8 cellular contexts compared by ENCODE assay signal in genomic region chr11:95790933-95791247, GRCh38. TPM values are rescaled to one million over a fixed set of nuclear protein-coding genes. Genes with fewer than 3 reads are reported as not detected.
A peak's percentile ranks its signal among the peaks of the same experiment; 100 is the strongest.
DNase-seq lines count a peak whose midpoint lies in the region; ATAC-seq and TF ChIP-seq lines count a peak whose summit lies in the region.

No MANE protein-coding gene starts in this region.

- H2BK120ac ChIP-seq in IMR-90 (ENCODE audit: low read depth, low read length) (no peak overlapping the region), neuronal stem cell (ENCODE audit: low read depth, low read length) (no peak overlapping the region)

- H3K23ac ChIP-seq in IMR-90 (ENCODE audit: low read depth, low read length) (peak overlapping the region; percentile 32; the same call in 1 of the 2 replicates), neuronal stem cell (ENCODE audit: low read depth, low read length, poor library complexity) (peak overlapping the region; percentile 61)

- H3K18ac ChIP-seq in IMR-90 (ENCODE audit: low read depth, low read length) (no peak overlapping the region), neuronal stem cell (ENCODE audit: low read length) (peak overlapping the region; percentile 96)

- H2BK20ac ChIP-seq in IMR-90 (ENCODE audit: low read depth, low read length), result no peak overlapping the region

- H2BK5ac ChIP-seq in IMR-90 (ENCODE audit: low read depth, low read length, poor library complexity, severe bottlenecking) (peak overlapping the region; percentile 80), neuronal stem cell (ENCODE audit: low read length) (peak overlapping the region; percentile 95)

- DNase-seq in GM12865 (ENCODE audit: low read depth) (peak; percentile 81), IMR-90 (peak; percentile 64), Panc1 (ENCODE audit: low read depth, low spot score) (no peak), neuronal stem cell (ENCODE audit: low spot score) (peak; percentile 44), superior temporal gyrus (ENCODE audit: extremely low spot score) (peak; percentile 49)
- peak; percentile 51 for DNase-seq in activated naive CD4-positive, alpha-beta T cell treated with Interleukin-2 at 50 U/mL for 16 hours

- H3K9ac ChIP-seq in IMR-90 (ENCODE audit: low read depth, low read length) (peak overlapping the region; percentile 74), neuronal stem cell (ENCODE audit: low read depth, low read length, poor library complexity) (peak overlapping the region; percentile 89)

- in situ Hi-C loops in IMR-90 (cut with MboI; ENCODE audit: low sequenced_read_pairs) (no loop called here), Panc1 (cut with HindIII; ENCODE audit: low pct_unique_long_range_greater_than_20kb, low sequenced_read_pairs) (no loop called here)

- H3K79me1 ChIP-seq in IMR-90 (ENCODE audit: low read depth in 1 of 2, low read length in 2 of 2) (peaks cover 14 to 51% of the 10 kb centered on the region in 2 experiments), neuronal stem cell (ENCODE audit: low read depth, low read length) (peaks cover 5% of the 10 kb centered on the region)

- H3K14ac ChIP-seq in IMR-90 (replicated peaks; ENCODE audit: low read depth, low read length), result peak overlapping the region; percentile 0; the same call in 1 of the 2 replicates
- peak overlapping the region; percentile 87 for H3K14ac ChIP-seq in neuronal stem cell (ENCODE audit: low read length)

- H2BK12ac ChIP-seq in neuronal stem cell (ENCODE audit: low read length), result no peak overlapping the region

- peak overlapping the region; percentile 89 for H2AK9ac ChIP-seq in IMR-90 (replicated peaks; ENCODE audit: low read depth, low read length, poor library complexity)

- intact Hi-C loops in IMR-90 (cut with micrococcal nuclease) (loop anchor here (1.0 to 5.0 kb wide), 5 partner anchors 42 to 602 kb away; partner anchors contain the start of genes MAML2 and MTMR2), Panc1 (cut with micrococcal nuclease; ENCODE audit: unreplicated experiment) (loop anchor here (5.0 kb wide), 1 partner anchor 636 kb away; no protein-coding TSS in a partner anchor)

- 0 out of 2 replicates have a peak overlapping the region, but pooled peaks have one; percentile 4 for H4K91ac ChIP-seq in IMR-90 (ENCODE audit: insufficient read depth, low read depth, low read length)
- peak overlapping the region; percentile 90 for H4K91ac ChIP-seq in neuronal stem cell (ENCODE audit: low read depth, low read length, poor library complexity)

- TF ChIP-seq EP300 in gastroesophageal sphincter (IDR thresholded peaks at IDR 0.05), result no peak

- H4K20me1 ChIP-seq in IMR-90 (ENCODE audit: insufficient read depth, low read length), result no peaks in the 10 kb centered on the region; the same call in 1 of the 2 replicates

- H3K9me3 ChIP-seq in IMR-90 (ENCODE audit: control insufficient read depth, insufficient read depth, low read length) (no peaks in the 10 kb centered on the region), Panc1 (ENCODE audit: control insufficient read depth, insufficient read depth, low read depth, low read length) (no peaks in the 10 kb centered on the region), gastroesophageal sphincter (no peaks in the 10 kb centered on the region), neuronal stem cell (replicated peaks in 1 of 2; ENCODE audit: control insufficient read depth in 2 of 2, insufficient read depth in 1 of 2, low read depth in 1 of 2, low read length in 2 of 2) (no peaks in the 10 kb centered on the region)

- H3K9me1 ChIP-seq in IMR-90 (ENCODE audit: insufficient read depth, low read length), result 0 out of 2 replicates have a peak, but pooled peaks cover 2% of the 10 kb centered on the region

- no peaks in the 10 kb centered on the region for H3K4me1 ChIP-seq in IMR-90 (ENCODE audit: control insufficient read depth, insufficient read depth, low read length)
- H3K4me1 ChIP-seq in Panc1 (ENCODE audit: control insufficient read depth, insufficient read depth, low read length), result peaks cover 27% of the 10 kb centered on the region
- H3K4me1 ChIP-seq in gastroesophageal sphincter, result peaks cover 0 to 41% (median 8%) of the 10 kb centered on the region in 3 donors
- H3K4me1 ChIP-seq in neuronal stem cell (ENCODE audit: control insufficient read depth in 2 of 2, insufficient read depth in 1 of 2, low read depth in 1 of 2, low read length in 2 of 2), result peaks cover 0 to 7% of the 10 kb centered on the region in 2 donors

- H3K4me3 ChIP-seq in GM12865 (ENCODE audit: low read depth, low read length) (peak overlapping the region; percentile 88), IMR-90 (ENCODE audit: insufficient read depth, low read depth, low read length) (peak overlapping the region; percentile 78), Panc1 (ENCODE audit: low read depth in 2 of 2, low read length in 2 of 2) (peak overlapping the region; percentile 90 to 99), gastroesophageal sphincter (peak overlapping the region; percentile 48 to 90), neuronal stem cell (ENCODE audit: low read length in 2 of 2) (peak overlapping the region; percentile 73 to 93)

- H4K5ac ChIP-seq in IMR-90 (ENCODE audit: low read depth, low read length), result peak overlapping the region; percentile 9

- peak overlapping the region; percentile 31 to 76; a peak in 3 of 4 replicates for H4K8ac ChIP-seq in IMR-90 (ENCODE audit: low read depth in 2 of 2, low read length in 2 of 2)
- H4K8ac ChIP-seq in neuronal stem cell (ENCODE audit: low read depth, low read length), result no peak overlapping the region

- BruUV-seq in IMR-90 (replicated peaks; lab: Mats Ljungman, UMichigan) (no TSS peak), Panc1 (replicated peaks; lab: Mats Ljungman, UMichigan) (no TSS peak)

- H3K27me3 ChIP-seq in IMR-90 (ENCODE audit: control insufficient read depth, insufficient read depth, low read length) (no peaks in the 10 kb centered on the region), Panc1 (ENCODE audit: control insufficient read depth, insufficient read depth, low read length) (no peaks in the 10 kb centered on the region), gastroesophageal sphincter (no peaks in the 10 kb centered on the region), neuronal stem cell (ENCODE audit: control insufficient read depth in 3 of 3, insufficient read depth in 3 of 3, low read depth in 1 of 3, low read length in 3 of 3) (no peaks in the 10 kb centered on the region)

- dilution Hi-C loops in IMR-90 (cut with HindIII; ENCODE audit: low sequenced_read_pairs, unreplicated experiment), result no loop called here

- H2BK15ac ChIP-seq in IMR-90 (ENCODE audit: low read depth, low read length) (no peak overlapping the region; the same call in 2 of the 3 replicates), neuronal stem cell (ENCODE audit: low read length) (no peak overlapping the region)

- H2AK5ac ChIP-seq in IMR-90 (ENCODE audit: low read depth, low read length), result peak overlapping the region; percentile 11; the same call in 1 of the 2 replicates
- H2AK5ac ChIP-seq in neuronal stem cell (ENCODE audit: low read depth, low read length), result peak overlapping the region; percentile 83

- H3K56ac ChIP-seq in IMR-90 (ENCODE audit: extremely low read depth, insufficient read depth, low read length), result peak overlapping the region; percentile 27

- peaks cover 1% of the 10 kb centered on the region; the same call in 1 of the 2 replicates for H3K36me3 ChIP-seq in IMR-90 (ENCODE audit: control insufficient read depth, insufficient read depth, low read length)
- peaks cover 22% of the 10 kb centered on the region for H3K36me3 ChIP-seq in Panc1 (ENCODE audit: control insufficient read depth, insufficient read depth, low read length)
- H3K36me3 ChIP-seq in gastroesophageal sphincter, result peaks cover 0 to 17% of the 10 kb centered on the region in 2 donors
- peaks cover 0 to 59% of the 10 kb centered on the region in 2 donors for H3K36me3 ChIP-seq in neuronal stem cell (replicated peaks in 1 of 2; ENCODE audit: control insufficient read depth in 2 of 2, insufficient read depth in 2 of 2, low read length in 2 of 2)

- POLR2A ChIA-PET in IMR-90 (lab: Charles Lee; ENCODE audit: unreplicated experiment) (no interaction called here), Panc1 (lab: Charles Lee) (interaction anchor here (0.5 to 0.9 kb wide), 2 partner anchors 216 to 310 kb away, joined by 3 read pairs; no protein-coding TSS in a partner anchor)

- 0% methylated on average over 4 of the region's 16 CpGs; no CpG with 5 or more reads in 1 of the 2 experiments for WGBS in IMR-90 (ENCODE audit: extremely low coverage in 2 of 2, insufficient read length in 1 of 2), 2 experiments
- WGBS in gastroesophageal sphincter (ENCODE audit: low coverage in 1 of 2), 2 donors, result 0% methylated on average over 5 of the region's 16 CpGs; no CpG with 5 or more reads in 1 of the 2 donors
- WGBS in neuronal stem cell (ENCODE audit: extremely low coverage in 2 of 2, insufficient read length in 2 of 2, insufficient replicate concordance in 1 of 2), 2 donors, result no CpG with 5 or more reads among the region's 16 CpGs

- no peak for TF ChIP-seq RAD21 in IMR-90 (IDR thresholded peaks at IDR 0.05; ENCODE audit: low read length)

- peak overlapping the region; percentile 58 for H3K4ac ChIP-seq in IMR-90 (ENCODE audit: low read depth, low read length)
- peak overlapping the region; percentile 31 for H3K4ac ChIP-seq in neuronal stem cell (ENCODE audit: low read length)

- no peak for TF ChIP-seq CTCF in GM12865 (IDR thresholded peaks at IDR 0.05; ENCODE audit: insufficient read depth, low read depth, low read length, missing control alignments)
- no peak for TF ChIP-seq CTCF in IMR-90 (conservative IDR thresholded peaks at IDR 0.05; ENCODE audit: low read depth, low read length)
- TF ChIP-seq CTCF in Panc1 (IDR thresholded peaks at IDR 0.05), result no peak
- TF ChIP-seq CTCF in gastroesophageal sphincter (IDR thresholded peaks at IDR 0.05), result no peak

- H3K4me2 ChIP-seq in IMR-90 (ENCODE audit: low read depth, low read length) (peak overlapping the region; percentile 91), neuronal stem cell (ENCODE audit: insufficient read depth, low read length, poor library complexity, severe bottlenecking) (peak overlapping the region; percentile 67)

- TF ChIP-seq POLR2A in IMR-90 (IDR thresholded peaks at IDR 0.05; ENCODE audit: low read depth, low read length) (no peak), gastroesophageal sphincter (IDR thresholded peaks at IDR 0.05) (no peak)

- ATAC-seq in IMR-90 (ENCODE audit: low read depth), result no peak
- ATAC-seq in Panc1, result no peak
- ATAC-seq in gastroesophageal sphincter, result peak; percentile 3
- ATAC-seq in HG03097 (IDR thresholded peaks at IDR 0.05; ENCODE audit: low FRiP score, unreplicated experiment), result no peak

- H3K27ac ChIP-seq in IMR-90 (ENCODE audit: insufficient read depth, low read length) (peak overlapping the region; percentile 85), Panc1 (ENCODE audit: low read length) (peak overlapping the region; percentile 97), gastroesophageal sphincter (peak overlapping the region; percentile 89 to 100 (median 99)), neuronal stem cell (replicated peaks; ENCODE audit: low read length) (peak overlapping the region; percentile 87)

- H2AFZ ChIP-seq in IMR-90 (replicated peaks; ENCODE audit: low read length, poor library complexity) (peak overlapping the region; percentile 95), neuronal stem cell (ENCODE audit: low read length) (peak overlapping the region; percentile 89)

- CTCF ChIA-PET in IMR-90 (lab: Yijun Ruan, JAX), result interaction anchor here (1.0 to 1.6 kb wide), 2 partner anchors 45 to 552 kb away, joined by 3 to 4 read pairs; partner anchors contain the start of gene MAML2
- CTCF ChIA-PET in Panc1 (lab: Charles Lee), result interaction anchor here (0.9 kb wide), 1 partner anchor 636 kb away, joined by 3 read pairs; no protein-coding TSS in a partner anchor

RNA-seq across cellular contexts. Expression of gene CEP57, which starts 0.6 kb away (rescaled TPM):
- total RNA-seq in IMR-90 (2012; rRNA removed), result 30.5 and 38.0 TPM in 2 replicates
- polyA plus RNA-seq in IMR-90 (2012; rRNA removed), result 12.4 and 14.5 TPM in 2 replicates
- 5.0 and 8.5 TPM in 2 replicates for polyA plus RNA-seq in IMR-90 (2012; cell fraction: cytosol; rRNA removed)
- polyA plus RNA-seq in IMR-90 (2012; cell fraction: nucleus; rRNA removed; ENCODE audit: low replicate concordance), result 11.7 and 29.8 TPM in 2 replicates
- 50.3 TPM for total RNA-seq in Panc1 (2021; ENCODE audit: unreplicated experiment)
- polyA plus RNA-seq in Panc1 (2012; ENCODE audit: insufficient read length), result 18.7 TPM
- 10 to 100 TPM; 21.4 to 52.1 (median 27.1) TPM for total RNA-seq in gastroesophageal sphincter
- polyA plus RNA-seq in neuronal stem cell (2013, experiment 1 of 2), result 72.7 TPM
- polyA plus RNA-seq in neuronal stem cell (2013, experiment 2 of 2), result 73.7 TPM

RNA-seq across cellular contexts. Expression of gene FAM76B, which starts 1.3 kb away (rescaled TPM):
- total RNA-seq in IMR-90 (2012; rRNA removed) (14.3 and 15.8 TPM in 2 replicates), Panc1 (2021; ENCODE audit: unreplicated experiment) (31.2 TPM), gastroesophageal sphincter (10 to 100 TPM; 21.0 to 41.7 (median 33.9) TPM)
- 9.8 and 12.7 TPM in 2 replicates for polyA plus RNA-seq in IMR-90 (2012; rRNA removed)
- polyA plus RNA-seq in IMR-90 (2012; cell fraction: cytosol; rRNA removed), result 1.8 TPM in 2 replicates
- 18.1 and 77.4 TPM in 2 replicates for polyA plus RNA-seq in IMR-90 (2012; cell fraction: nucleus; rRNA removed; ENCODE audit: low replicate concordance)
- 17.5 TPM for polyA plus RNA-seq in Panc1 (2012; ENCODE audit: insufficient read length)
- polyA plus RNA-seq in neuronal stem cell (2013, experiment 1 of 2), result 39.2 TPM
- 40.7 TPM for polyA plus RNA-seq in neuronal stem cell (2013, experiment 2 of 2)
